ENCODE assay signal across 27 cellular contexts in genomic region chr6:138614151-138614550, GRCh38.
"Had no signal": no experiment of that assay in that cellular context is flagged by ENCODE, and none has a peak within 500 bp of the region (broad histone marks: within the 10 kb centered on the region; RNA-seq: fewer than 3 reads in every experiment).

No MANE protein-coding gene starts in this region.

- H3K4me1 Mint-ChIP-seq: nephron; stimulated activated effector memory CD8-positive, alpha-beta T cell treated with anti-CD3 and anti-CD28 coated beads, Interleukin-12 subunit alpha, Interleukin-12 subunit beta, amount 100 ng/mL, for 72 hours; stimulated activated naive B cell treated with anti-CD40 and anti-IgM and Interleukin-4, amounts not matched to agents 10 μg/mL and 1 μg/mL and 100 μg/mL, for 72 hours had no signal

- DNase-seq: occipital lobe; ovary; posterior cingulate gyrus; psoas muscle; right cardiac atrium; right lobe of liver; sigmoid colon; small intestine; stimulated activated CD4-positive, alpha-beta T cell treated with anti-CD3 and anti-CD28 coated beads, Interleukin-15, amount 100 ng/mL, for 24 hours; stimulated activated CD4-positive, alpha-beta T cell treated with anti-CD3 and anti-CD28 coated beads, Interleukin-2, amount 100 ng/mL, for 24 hours; stimulated activated CD4-positive, alpha-beta T cell treated with anti-CD3 and anti-CD28 coated beads, Interleukin-2, amount 100 ng/mL, for 48 hours; stimulated activated CD4-positive, alpha-beta T cell treated with anti-CD3 and anti-CD28 coated beads, Interleukin-4, amount 100 ng/mL, for 24 hours; stimulated activated naive B cell treated with anti-CD40 and anti-IgM and Interleukin-4, amounts not matched to agents 10 μg/mL and 1 μg/mL and 100 μg/mL, for 72 hours; stimulated activated naive CD4-positive, alpha-beta T cell treated with Interleukin-2 at 50 U/mL for 16 hours; stomach; thyroid gland; trophoblast cell; upper lobe of left lung had no signal

- ATAC-seq: psoas muscle; right cardiac atrium; right lobe of liver; stimulated activated effector memory CD8-positive, alpha-beta T cell treated with anti-CD3 and anti-CD28 coated beads, Interleukin-12 subunit alpha, Interleukin-12 subunit beta, amount 100 ng/mL, for 72 hours; stimulated activated naive B cell treated with anti-CD40 and anti-IgM and Interleukin-4, amounts not matched to agents 10 μg/mL and 1 μg/mL and 100 μg/mL, for 72 hours had no signal

- H3K27me3 Mint-ChIP-seq: progenitor cell of endocrine pancreas; stimulated activated naive B cell treated with anti-CD40 and anti-IgM and Interleukin-4, amounts not matched to agents 10 μg/mL and 1 μg/mL and 100 μg/mL, for 72 hours; stimulated activated naive CD8-positive, alpha-beta T cell treated with anti-CD3 and anti-CD28 coated beads, Interleukin-15, Interleukin-2, amounts not matched to agents 100 ng/mL and 50 ng/mL, for 24 hours had no signal

- H3K4me3 ChIP-seq: neural progenitor cell, ovary, psoas muscle, right lobe of liver, sigmoid colon, stomach, thoracic aorta, thyroid gland, tibial nerve, upper lobe of left lung, vagina had no signal

- H3K27ac Mint-ChIP-seq: nephron; neural progenitor cell; progenitor cell of endocrine pancreas; stimulated activated effector memory CD8-positive, alpha-beta T cell treated with anti-CD3 and anti-CD28 coated beads, Interleukin-12 subunit alpha, Interleukin-12 subunit beta, amount 100 ng/mL, for 72 hours; stimulated activated naive B cell treated with anti-CD40 and anti-IgM and Interleukin-4, amounts not matched to agents 10 μg/mL and 1 μg/mL and 100 μg/mL, for 72 hours; stimulated activated naive CD8-positive, alpha-beta T cell treated with anti-CD3 and anti-CD28 coated beads, Interleukin-15, Interleukin-2, amounts not matched to agents 100 ng/mL and 50 ng/mL, for 24 hours had no signal

- H3K27ac ChIP-seq: neural progenitor cell, ovary, parathyroid adenoma, psoas muscle, right lobe of liver, sigmoid colon, stomach, thoracic aorta, thyroid gland, tibial nerve, upper lobe of left lung, vagina had no signal

- H3K4me1 ChIP-seq: neural progenitor cell, parathyroid adenoma, psoas muscle, sigmoid colon, stomach, tibial nerve, upper lobe of left lung, vagina had no signal

- H3K9ac ChIP-seq: neural progenitor cell, parathyroid adenoma had no signal

- H3K36me3 ChIP-seq: neural progenitor cell, ovary, right lobe of liver, sigmoid colon, stomach, thoracic aorta, thyroid gland, tibial nerve, upper lobe of left lung, vagina had no signal

- H3K27me3 ChIP-seq: neural progenitor cell, ovary, right lobe of liver, sigmoid colon, stomach, thyroid gland, tibial nerve, upper lobe of left lung, vagina had no signal

- H2AFZ ChIP-seq: neural progenitor cell, parathyroid adenoma had no signal

- H3K4me3 Mint-ChIP-seq: nephron; neural progenitor cell; stimulated activated effector memory CD8-positive, alpha-beta T cell treated with anti-CD3 and anti-CD28 coated beads, Interleukin-12 subunit alpha, Interleukin-12 subunit beta, amount 100 ng/mL, for 72 hours; stimulated activated naive B cell treated with anti-CD40 and anti-IgM and Interleukin-4, amounts not matched to agents 10 μg/mL and 1 μg/mL and 100 μg/mL, for 72 hours; stimulated activated naive CD8-positive, alpha-beta T cell treated with anti-CD3 and anti-CD28 coated beads, Interleukin-15, Interleukin-2, amounts not matched to agents 100 ng/mL and 50 ng/mL, for 24 hours had no signal

- H3K4me2 ChIP-seq: neural progenitor cell had no signal

- H3K9me3 ChIP-seq: ovary, psoas muscle, right lobe of liver, sigmoid colon, stomach, thoracic aorta, thyroid gland, tibial nerve, upper lobe of left lung, vagina had no signal

- H3K9me3 Mint-ChIP-seq: nephron; stimulated activated effector memory CD8-positive, alpha-beta T cell treated with anti-CD3 and anti-CD28 coated beads, Interleukin-12 subunit alpha, Interleukin-12 subunit beta, amount 100 ng/mL, for 72 hours; stimulated activated naive B cell treated with anti-CD40 and anti-IgM and Interleukin-4, amounts not matched to agents 10 μg/mL and 1 μg/mL and 100 μg/mL, for 72 hours; stimulated activated naive CD8-positive, alpha-beta T cell treated with anti-CD3 and anti-CD28 coated beads, Interleukin-15, Interleukin-2, amounts not matched to agents 100 ng/mL and 50 ng/mL, for 24 hours had no signal

- H3K36me3 Mint-ChIP-seq: stimulated activated effector memory CD8-positive, alpha-beta T cell treated with anti-CD3 and anti-CD28 coated beads, Interleukin-12 subunit alpha, Interleukin-12 subunit beta, amount 100 ng/mL, for 72 hours; stimulated activated naive B cell treated with anti-CD40 and anti-IgM and Interleukin-4, amounts not matched to agents 10 μg/mL and 1 μg/mL and 100 μg/mL, for 72 hours had no signal
